In the genomic region with DNA sequence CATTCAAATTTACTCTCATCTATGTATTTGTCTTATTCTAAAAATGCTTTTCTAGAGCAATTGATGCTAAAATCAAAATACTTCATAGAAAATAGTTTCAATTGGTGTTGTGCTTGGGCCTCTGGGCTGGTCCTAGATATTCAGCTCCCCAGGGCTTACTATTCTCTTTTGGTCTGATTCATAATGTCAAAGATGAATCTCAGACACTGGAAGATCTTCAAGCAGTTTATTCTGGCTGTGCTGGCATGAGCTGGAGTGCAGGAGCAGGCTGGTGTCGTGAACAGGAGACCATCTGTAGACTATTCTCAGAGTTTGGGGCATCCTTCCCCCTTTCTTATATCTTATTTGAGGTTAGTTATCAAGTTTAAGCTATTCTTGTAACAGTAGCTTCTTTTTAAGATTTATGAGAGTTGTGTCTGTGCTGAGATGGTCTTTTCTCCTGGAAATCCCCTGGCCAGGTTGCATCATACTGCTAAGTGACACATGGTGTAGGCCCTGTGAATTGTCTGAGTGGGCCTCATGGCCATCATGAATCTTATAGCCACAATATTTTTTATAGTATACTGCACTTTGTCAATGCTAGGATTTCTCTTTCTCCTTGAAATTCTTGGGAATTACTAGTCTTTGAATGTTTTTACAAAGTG, we compare ENCODE assay signal across 26 cellular contexts.
A peak's percentile ranks its signal among the peaks of the same experiment; 100 is the strongest.
DNase-seq lines count a peak whose midpoint lies in the region; ATAC-seq and TF ChIP-seq lines count a peak whose summit lies in the region.
"Had no signal": no experiment of that assay in that cellular context is flagged by ENCODE, and none has a peak within 500 bp of the region (broad histone marks: within the 10 kb centered on the region; RNA-seq: fewer than 3 reads in every experiment).

No MANE protein-coding gene starts in this region.

- no peak overlapping the region for H3K4me3 Mint-ChIP-seq in MCF 10A (ENCODE audit: unreplicated experiment)
- H3K4me3 Mint-ChIP-seq in WTC11: no peak overlapping the region
- H3K4me3 Mint-ChIP-seq: mesothelial cell of epicardium; nephron progenitor cell; stimulated activated effector memory CD8-positive, alpha-beta T cell treated with anti-CD3 and anti-CD28 coated beads, Interleukin-12 subunit alpha, Interleukin-12 subunit beta, amount 100 ng/mL, for 72 hours; T-cell had no signal

- dilution Hi-C loops in mammary epithelial cell (cut with HindIII; ENCODE audit: low sequenced_read_pairs): no loop called here

- H3K4me2 ChIP-seq in mammary epithelial cell (ENCODE audit: insufficient read depth, low read depth, low read length): no peak overlapping the region

- no peak overlapping the region for H3K27ac ChIP-seq in mammary epithelial cell (ENCODE audit: insufficient read depth, low read depth, low read length)
- H3K27ac ChIP-seq: brain microvascular endothelial cell, RWPE1, thyroid gland, VCaP had no signal

- POLR2A ChIA-PET in MCF 10A (lab: Yijun Ruan, JAX): no interaction called here
- POLR2A ChIA-PET in WTC11 (lab: Charles Lee): no interaction called here

- H3K27me3 ChIP-seq in mammary epithelial cell (ENCODE audit: insufficient read depth, low read length): no peaks in the 10 kb centered on the region
- H3K27me3 ChIP-seq: brain microvascular endothelial cell, thyroid gland had no signal

- TF ChIP-seq CTCF in MCF 10A (IDR thresholded peaks at IDR 0.05; ENCODE audit: unreplicated experiment) (no peak), mammary epithelial cell (conservative IDR thresholded peaks at IDR 0.05 in 1 of 2, IDR thresholded peaks at IDR 0.05 in 1 of 2; ENCODE audit: extremely low read depth in 1 of 2, insufficient read depth in 1 of 2, low read depth in 1 of 2, low read length in 2 of 2) (no peak), WTC11 (IDR thresholded peaks at IDR 0.05) (no peak)

- peak; percentile 78 for ATAC-seq in HG03432 (IDR thresholded peaks at IDR 0.05; ENCODE audit: unreplicated experiment)
- ATAC-seq in WTC11: no peak
- no peak for ATAC-seq in GM21423 (IDR thresholded peaks at IDR 0.05; ENCODE audit: unreplicated experiment)
- ATAC-seq in left cardiac atrium: no peak
- no peak for ATAC-seq in sciatic nerve
- ATAC-seq: activated naive CD4-positive, alpha-beta T cell treated with anti-CD3 and anti-CD28 coated beads, Interleukin-2, amount 50 U/mL, for 72 hours; stimulated activated effector memory CD8-positive, alpha-beta T cell treated with anti-CD3 and anti-CD28 coated beads, Interleukin-12 subunit alpha, Interleukin-12 subunit beta, amount 100 ng/mL, for 72 hours; T-cell had no signal

- no peaks in the 10 kb centered on the region for H3K9me3 ChIP-seq in mammary epithelial cell (replicated peaks; ENCODE audit: insufficient read depth, low read length)
- H3K9me3 ChIP-seq: thyroid gland had no signal

- no peaks in the 10 kb centered on the region for H3K27me3 Mint-ChIP-seq in MCF 10A (ENCODE audit: insufficient read depth, unreplicated experiment)
- H3K27me3 Mint-ChIP-seq in WTC11 (ENCODE audit: low read depth): no peaks in the 10 kb centered on the region
- H3K27me3 Mint-ChIP-seq: T-cell had no signal

- H3K9me3 Mint-ChIP-seq in MCF 10A (ENCODE audit: unreplicated experiment): no peaks in the 10 kb centered on the region
- H3K9me3 Mint-ChIP-seq in WTC11: no peaks in the 10 kb centered on the region
- H3K9me3 Mint-ChIP-seq: mesothelial cell of epicardium, nephron progenitor cell had no signal

- in situ Hi-C loops in mammary epithelial cell (cut with MboI; ENCODE audit: low sequenced_read_pairs in 2 of 2): no loop called here

- no peaks in the 10 kb centered on the region for H3K36me3 ChIP-seq in mammary epithelial cell (ENCODE audit: insufficient read depth, low read length)
- H3K36me3 ChIP-seq: brain microvascular endothelial cell, thyroid gland had no signal

- intact Hi-C loops in MCF 10A (cut with micrococcal nuclease): loop anchor here (5.0 to 10.0 kb wide), 2 partner anchors 511 to 1468 kb away; no protein-coding TSS in a partner anchor
- intact Hi-C loops in mammary epithelial cell (cut with micrococcal nuclease): no loop called here
- intact Hi-C loops in left cardiac atrium (cut with DNase I): no loop called here
- intact Hi-C loops in sciatic nerve (cut with DNase I): no loop called here

- H3K27ac Mint-ChIP-seq in MCF 10A (ENCODE audit: low read depth, unreplicated experiment): no peak overlapping the region
- no peak overlapping the region for H3K27ac Mint-ChIP-seq in WTC11
- H3K27ac Mint-ChIP-seq: activated naive CD4-positive, alpha-beta T cell treated with anti-CD3 and anti-CD28 coated beads, Interleukin-2, amount 50 U/mL, for 72 hours; mesothelial cell of epicardium; nephron progenitor cell; stimulated activated effector memory CD8-positive, alpha-beta T cell treated with anti-CD3 and anti-CD28 coated beads, Interleukin-12 subunit alpha, Interleukin-12 subunit beta, amount 100 ng/mL, for 72 hours; T-cell had no signal

- DNase-seq in MCF 10A (ENCODE audit: unreplicated experiment) (peak; percentile 5), mammary epithelial cell (no peak), WTC11 (ENCODE audit: low spot score) (no peak), left cardiac atrium (no peak), NCI-H1092 (lab: John Stamatoyannopoulos, UW) (no peak), sciatic nerve (ENCODE audit: low spot score) (no peak)
- DNase-seq: activated CD4-positive, alpha-beta T cell treated with anti-CD3 and anti-CD28 coated beads, Interleukin-2, amount 50 U/mL, for 48 hours; activated T-cell treated with anti-CD3 and anti-CD28 coated beads, Interleukin-2, amount 50 U/mL, for 48 hours; brain microvascular endothelial cell; Calu3; cortex of kidney; foreskin fibroblast; GDM1; HCEC 1CT; NCI-H1694; NCI-H2227 treated with DMSO at 0.1 percent for 48 hours; nephron progenitor cell; T-cell; thyroid gland had no signal

- no peaks in the 10 kb centered on the region for H3K79me2 ChIP-seq in mammary epithelial cell (ENCODE audit: insufficient read depth, low read length)

- CTCF ChIA-PET in MCF 10A (lab: Yijun Ruan, JAX) (interaction anchor here (0.7 kb wide), 1 partner anchor 246 kb away, joined by 3 read pairs; no protein-coding TSS in a partner anchor), mammary epithelial cell (lab: Charles Lee; ENCODE audit: low non-redundant PET) (no interaction called here), WTC11 (lab: Charles Lee) (no interaction called here)

- no peak overlapping the region for H3K4me3 ChIP-seq in mammary epithelial cell (replicated peaks in 1 of 3; ENCODE audit: insufficient read depth in 1 of 3, low read depth in 2 of 3, low read length in 3 of 3)
- H3K4me3 ChIP-seq: thyroid gland had no signal

- H3K36me3 Mint-ChIP-seq in MCF 10A (ENCODE audit: insufficient read depth, unreplicated experiment): no peaks in the 10 kb centered on the region
- no peaks in the 10 kb centered on the region for H3K36me3 Mint-ChIP-seq in WTC11
- H3K36me3 Mint-ChIP-seq: activated naive CD4-positive, alpha-beta T cell treated with anti-CD3 and anti-CD28 coated beads, Interleukin-2, amount 50 U/mL, for 72 hours; mesothelial cell of epicardium; stimulated activated effector memory CD8-positive, alpha-beta T cell treated with anti-CD3 and anti-CD28 coated beads, Interleukin-12 subunit alpha, Interleukin-12 subunit beta, amount 100 ng/mL, for 72 hours; T-cell had no signal

- H3K4me1 Mint-ChIP-seq in MCF 10A (ENCODE audit: insufficient read depth, unreplicated experiment) (no peaks in the 10 kb centered on the region), WTC11 (no peaks in the 10 kb centered on the region)
- H3K4me1 Mint-ChIP-seq: nephron progenitor cell; stimulated activated effector memory CD8-positive, alpha-beta T cell treated with anti-CD3 and anti-CD28 coated beads, Interleukin-12 subunit alpha, Interleukin-12 subunit beta, amount 100 ng/mL, for 72 hours; T-cell had no signal

- BruUV-seq in MCF 10A (replicated peaks; lab: Mats Ljungman, UMichigan): no TSS peak
- BruUV-seq in mammary epithelial cell (replicated peaks; lab: Mats Ljungman, UMichigan): no TSS peak

- H2AFZ ChIP-seq in mammary epithelial cell (ENCODE audit: low read depth, low read length): no peak overlapping the region

- WGBS in mammary epithelial cell (ENCODE audit: low coverage, missing lambda C conversion rate): 20% methylated on average over 1 of the region's 1 CpG

- H3K4me1 ChIP-seq in mammary epithelial cell (ENCODE audit: insufficient read depth, low read length): no peaks in the 10 kb centered on the region
- H3K4me1 ChIP-seq: thyroid gland had no signal

- no peaks in the 10 kb centered on the region for H4K20me1 ChIP-seq in mammary epithelial cell (ENCODE audit: insufficient read depth, low read length)

- H3K9ac ChIP-seq in mammary epithelial cell (ENCODE audit: insufficient read depth, low read length): no peak overlapping the region

TF ChIP-seq in WTC11, 78 proteins besides CTCF, POLR2A, EP300 and RAD21 (continues in another document):
- TF ChIP-seq ZNF416 (CRISPR knock-in tag; IDR thresholded peaks at IDR 0.05) (no peak), FOXJ3 (CRISPR knock-in tag; IDR thresholded peaks at IDR 0.05; ENCODE audit: borderline replicate concordance) (no peak)
- TF ChIP-seq, protein P1, sequence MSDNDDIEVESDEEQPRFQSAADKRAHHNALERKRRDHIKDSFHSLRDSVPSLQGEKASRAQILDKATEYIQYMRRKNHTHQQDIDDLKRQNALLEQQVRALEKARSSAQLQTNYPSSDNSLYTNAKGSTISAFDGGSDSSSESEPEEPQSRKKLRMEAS (CRISPR knock-in tag; IDR thresholded peaks at IDR 0.05): peak; percentile 44; the same call in 1 of the 2 replicates
